Comparison of ENCODE assay signal across 8 cellular contexts in the genomic region with DNA sequence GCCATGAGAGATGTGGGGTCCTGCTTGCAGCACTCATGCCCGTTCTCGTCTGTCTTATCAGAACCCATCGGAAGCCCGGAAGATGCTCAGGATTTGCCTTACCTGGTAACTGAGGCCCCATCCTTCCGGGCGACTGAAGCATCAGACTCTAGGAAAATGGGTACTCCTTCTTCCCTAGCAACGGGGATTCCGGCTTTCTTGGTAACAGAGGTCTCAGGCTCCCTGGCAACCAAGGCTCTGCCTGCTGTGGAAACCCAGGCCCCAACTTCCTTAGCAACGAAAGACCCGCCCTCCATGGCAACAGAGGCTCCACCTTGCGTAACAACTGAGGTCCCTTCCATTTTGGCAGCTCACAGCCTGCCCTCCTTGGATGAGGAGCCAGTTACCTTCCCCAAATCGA. TPM values are rescaled to one million over a fixed set of nuclear protein-coding genes. Genes with fewer than 3 reads are reported as not detected.
DNase-seq lines count a peak whose midpoint lies in the region; ATAC-seq lines count a peak whose summit lies in the region.

No MANE protein-coding gene starts in this region.

- H3K9me3 Mint-ChIP-seq in activated T-helper 2 cell treated with anti-CD3 and anti-CD28 coated beads, Interferon-gamma antibody, Interleukin-2, Interleukin-4, amounts not matched to agents 10 μg/mL and 5 μg/mL and 100 μg/mL, durations not matched to agents 14 hours and 24 hours and 36 hours, result no peaks in the 10 kb centered on the region

- intact Hi-C loops in activated T-helper 2 cell treated with anti-CD3 and anti-CD28 coated beads, Interferon-gamma antibody, Interleukin-2, Interleukin-4, amounts not matched to agents 10 μg/mL and 5 μg/mL and 100 μg/mL, durations not matched to agents 14 hours and 24 hours and 36 hours (cut with micrococcal nuclease), result no loop called here
- intact Hi-C loops in Right ventricle myocardium inferior (cut with DNase I) (loop anchor here (5.0 kb wide), 1 partner anchor 46 kb away; no protein-coding TSS in a partner anchor), sciatic nerve (cut with DNase I) (no loop called here)

- H3K4me1 Mint-ChIP-seq in activated T-helper 2 cell treated with anti-CD3 and anti-CD28 coated beads, Interferon-gamma antibody, Interleukin-2, Interleukin-4, amounts not matched to agents 10 μg/mL and 5 μg/mL and 100 μg/mL, durations not matched to agents 14 hours and 24 hours and 36 hours (ENCODE audit: low read depth), result peaks cover 30% of the 10 kb centered on the region

- peaks cover 15% of the 10 kb centered on the region for H3K36me3 Mint-ChIP-seq in activated T-helper 2 cell treated with anti-CD3 and anti-CD28 coated beads, Interferon-gamma antibody, Interleukin-2, Interleukin-4, amounts not matched to agents 10 μg/mL and 5 μg/mL and 100 μg/mL, durations not matched to agents 14 hours and 24 hours and 36 hours (ENCODE audit: low read depth)

- H3K27ac Mint-ChIP-seq in activated T-helper 2 cell treated with anti-CD3 and anti-CD28 coated beads, Interferon-gamma antibody, Interleukin-2, Interleukin-4, amounts not matched to agents 10 μg/mL and 5 μg/mL and 100 μg/mL, durations not matched to agents 14 hours and 24 hours and 36 hours, result no peak overlapping the region

- DNase-seq in RPMI8226 (peak; percentile 38), Right ventricle myocardium inferior (ENCODE audit: missing footprints) (peak; percentile 90), sciatic nerve (ENCODE audit: low spot score) (peak; percentile 85)
- DNase-seq in activated T-helper 2 cell treated with anti-CD3 and anti-CD28 coated beads, Interferon-gamma antibody, Interleukin-2, Interleukin-4, amounts not matched to agents 10 μg/mL and 5 μg/mL and 100 μg/mL, durations not matched to agents 14 hours and 24 hours and 36 hours (ENCODE audit: low spot score), result peak; percentile 72

- ATAC-seq in GM19351 (IDR thresholded peaks at IDR 0.05; ENCODE audit: unreplicated experiment) (peak; percentile 63), Right ventricle myocardium inferior (peak; percentile 20), sciatic nerve (peak; percentile 66), GM18520 (IDR thresholded peaks at IDR 0.05; ENCODE audit: unreplicated experiment) (no peak), HG03280 (IDR thresholded peaks at IDR 0.05; ENCODE audit: unreplicated experiment) (no peak), HG03039 (IDR thresholded peaks at IDR 0.05; ENCODE audit: unreplicated experiment) (no peak)

- no peaks in the 10 kb centered on the region for H3K27me3 Mint-ChIP-seq in activated T-helper 2 cell treated with anti-CD3 and anti-CD28 coated beads, Interferon-gamma antibody, Interleukin-2, Interleukin-4, amounts not matched to agents 10 μg/mL and 5 μg/mL and 100 μg/mL, durations not matched to agents 14 hours and 24 hours and 36 hours (ENCODE audit: low read depth)

- no peak overlapping the region for H3K4me3 Mint-ChIP-seq in activated T-helper 2 cell treated with anti-CD3 and anti-CD28 coated beads, Interferon-gamma antibody, Interleukin-2, Interleukin-4, amounts not matched to agents 10 μg/mL and 5 μg/mL and 100 μg/mL, durations not matched to agents 14 hours and 24 hours and 36 hours (ENCODE audit: low read depth)

RNA-seq across cellular contexts. Expression of gene PI16, which starts 8.3 kb away (rescaled TPM):
- total RNA-seq in activated T-helper 2 cell treated with anti-CD3 and anti-CD28 coated beads, Interferon-gamma antibody, Interleukin-2, Interleukin-4, amounts not matched to agents 10 μg/mL and 5 μg/mL and 100 μg/mL, durations not matched to agents 14 hours and 24 hours and 36 hours, result not detected in 2 replicates
- 15.1 TPM for total RNA-seq in Right ventricle myocardium inferior
- total RNA-seq in sciatic nerve, result 91.7 TPM

RNA-seq across cellular contexts. Expression of gene MTCH1, which starts 23.1 kb away (rescaled TPM):
- 117 and 119 TPM in 2 replicates for total RNA-seq in activated T-helper 2 cell treated with anti-CD3 and anti-CD28 coated beads, Interferon-gamma antibody, Interleukin-2, Interleukin-4, amounts not matched to agents 10 μg/mL and 5 μg/mL and 100 μg/mL, durations not matched to agents 14 hours and 24 hours and 36 hours
- total RNA-seq in Right ventricle myocardium inferior (220 TPM), sciatic nerve (154 TPM)

RNA-seq across cellular contexts. Expression of gene FGD2, which starts 42.6 kb away (rescaled TPM):
- 0.64 and 0.87 TPM in 2 replicates for total RNA-seq in activated T-helper 2 cell treated with anti-CD3 and anti-CD28 coated beads, Interferon-gamma antibody, Interleukin-2, Interleukin-4, amounts not matched to agents 10 μg/mL and 5 μg/mL and 100 μg/mL, durations not matched to agents 14 hours and 24 hours and 36 hours
- total RNA-seq in Right ventricle myocardium inferior, result 7.9 TPM
- total RNA-seq in sciatic nerve, result 19.7 TPM

Comparison
In these comparisons a context has a peak if more than half of its experiments do, and no peak if none do; other contexts are left out.
1. ATAC-seq: peak in GM19351 (single experiment), Right ventricle myocardium inferior (single experiment) and sciatic nerve (single experiment); none in GM18520 (single experiment), HG03280 (single experiment) and HG03039 (single experiment).
2. DNase-seq: peak in every context shown above with its lines; median percentile 90 in Right ventricle myocardium inferior; 85 in sciatic nerve; 72 in activated T-helper 2 cell treated with anti-CD3 and anti-CD28 coated beads, Interferon-gamma antibody, Interleukin-2, Interleukin-4, amounts not matched to agents 10 μg/mL and 5 μg/mL and 100 μg/mL, durations not matched to agents 14 hours and 24 hours and 36 hours; 38 in RPMI8226.
3. RNA of gene PI16, which starts 8.3 kb away (total RNA-seq): 91.7 TPM in sciatic nerve (single experiment) and 15.1 TPM in Right ventricle myocardium inferior (single experiment); not detected in activated T-helper 2 cell treated with anti-CD3 and anti-CD28 coated beads, Interferon-gamma antibody, Interleukin-2, Interleukin-4, amounts not matched to agents 10 μg/mL and 5 μg/mL and 100 μg/mL, durations not matched to agents 14 hours and 24 hours and 36 hours; every median in the first group is over 10 times any median in the second.